23 cellular contexts compared by ENCODE assay signal in the genomic region with DNA sequence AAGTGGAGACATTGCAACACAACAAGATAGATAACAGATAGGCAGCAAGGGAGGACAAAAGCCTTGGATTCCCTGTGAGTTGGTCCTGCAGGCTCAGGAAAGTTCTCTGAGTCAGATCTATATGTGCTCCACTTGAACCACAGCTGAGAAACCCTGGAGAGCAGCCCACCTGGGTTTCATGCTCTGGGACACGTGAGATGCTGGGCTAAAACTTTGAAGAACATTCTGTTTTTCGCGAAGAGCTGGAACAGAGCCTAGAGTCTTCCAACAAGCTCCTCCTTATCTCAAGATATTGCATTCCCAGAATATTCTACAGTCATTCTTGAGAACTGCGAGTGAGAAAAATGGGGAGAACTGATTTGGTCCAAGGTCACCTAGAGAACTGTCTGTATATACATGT.
"Had no signal": no experiment of that assay in that cellular context is flagged by ENCODE, and none has a peak within 500 bp of the region (broad histone marks: within the 10 kb centered on the region; RNA-seq: fewer than 3 reads in every experiment).

No MANE protein-coding gene starts in this region.

- H3K9me3 Mint-ChIP-seq: neural progenitor cell, type B pancreatic cell had no signal

- DNase-seq: dermis blood vessel endothelial cell; effector memory CD4-positive, alpha-beta T cell; hypothalamus; immature natural killer cell; mesenchymal stem cell; midbrain; naive thymus-derived CD4-positive, alpha-beta T cell; right lobe of liver; stimulated activated CD4-positive, alpha-beta T cell treated with anti-CD3 and anti-CD28 coated beads, Interleukin-12 subunit alpha, Interleukin-12 subunit beta, amount 100 ng/mL, for 4 hours; stimulated activated CD4-positive, alpha-beta T cell treated with anti-CD3 and anti-CD28 coated beads, Interleukin-1b, Interleukin-23, amount 100 ng/mL, for 48 hours; stimulated activated CD4-positive, alpha-beta T cell treated with anti-CD3 and anti-CD28 coated beads, Interleukin-4, amount 100 ng/mL, for 1 hour; stimulated activated naive CD4-positive, alpha-beta T cell treated with Interleukin-2 at 50 U/mL for 16 hours; stomach; tibial artery had no signal

- H3K27me3 ChIP-seq: esophagus muscularis mucosa, neural progenitor cell, right lobe of liver, stomach, tibial artery had no signal

- H3K4me3 ChIP-seq: coronary artery, esophagus muscularis mucosa, neural progenitor cell, right lobe of liver, smooth muscle cell, stomach, tibial artery had no signal

- ATAC-seq: naive thymus-derived CD4-positive, alpha-beta T cell; right lobe of liver; stimulated activated effector memory CD8-positive, alpha-beta T cell treated with anti-CD3 and anti-CD28 coated beads, Interleukin-12 subunit alpha, Interleukin-12 subunit beta, amount 100 ng/mL, for 72 hours had no signal

- H3K27ac ChIP-seq: coronary artery, esophagus muscularis mucosa, neural progenitor cell, parathyroid adenoma, right lobe of liver, stomach, tibial artery had no signal

- H3K4me3 Mint-ChIP-seq: immature natural killer cell; naive thymus-derived CD4-positive, alpha-beta T cell; nephron; neural progenitor cell; stimulated activated effector memory CD8-positive, alpha-beta T cell treated with anti-CD3 and anti-CD28 coated beads, Interleukin-12 subunit alpha, Interleukin-12 subunit beta, amount 100 ng/mL, for 72 hours; type B pancreatic cell had no signal

- H3K36me3 ChIP-seq: esophagus muscularis mucosa, neural progenitor cell, right lobe of liver, stomach, tibial artery had no signal

- H3K27ac Mint-ChIP-seq: immature natural killer cell; naive thymus-derived CD4-positive, alpha-beta T cell; nephron; neural progenitor cell; progenitor cell of endocrine pancreas; stimulated activated effector memory CD8-positive, alpha-beta T cell treated with anti-CD3 and anti-CD28 coated beads, Interleukin-12 subunit alpha, Interleukin-12 subunit beta, amount 100 ng/mL, for 72 hours; type B pancreatic cell had no signal

- H3K4me1 Mint-ChIP-seq: immature natural killer cell; naive thymus-derived CD4-positive, alpha-beta T cell; nephron; neural progenitor cell; stimulated activated effector memory CD8-positive, alpha-beta T cell treated with anti-CD3 and anti-CD28 coated beads, Interleukin-12 subunit alpha, Interleukin-12 subunit beta, amount 100 ng/mL, for 72 hours had no signal

- H3K36me3 Mint-ChIP-seq: naive thymus-derived CD4-positive, alpha-beta T cell; neural progenitor cell; stimulated activated effector memory CD8-positive, alpha-beta T cell treated with anti-CD3 and anti-CD28 coated beads, Interleukin-12 subunit alpha, Interleukin-12 subunit beta, amount 100 ng/mL, for 72 hours; type B pancreatic cell had no signal

- H3K27me3 Mint-ChIP-seq: naive thymus-derived CD4-positive, alpha-beta T cell; progenitor cell of endocrine pancreas; type B pancreatic cell had no signal
